Comparison of ENCODE assay signal across 8 cellular contexts in genomic region chr10:6204341-6205191, GRCh38. TPM values are rescaled to one million over a fixed set of nuclear protein-coding genes. Genes with fewer than 3 reads are reported as not detected.
DNase-seq lines count a peak whose midpoint lies in the region; ATAC-seq and TF ChIP-seq lines count a peak whose summit lies in the region.

No MANE protein-coding gene starts in this region.

- H3K4me3 ChIP-seq in GM12864 (ENCODE audit: low read depth, low read length) (peak overlapping the region; percentile 72), OCI-LY1 (ENCODE audit: low read depth, low read length, poor library complexity, severe bottlenecking) (peak overlapping the region; percentile 93), dorsolateral prefrontal cortex (peak overlapping the region; percentile 58 to 99 (median 85)), lung (peak overlapping the region; percentile 69), thoracic aorta (peak overlapping the region; percentile 100)

- H3K9me3 ChIP-seq in OCI-LY1 (ENCODE audit: low read length), result no peaks in the 10 kb centered on the region
- no peaks in the 10 kb centered on the region for H3K9me3 ChIP-seq in lung (ENCODE audit: control insufficient read depth in 2 of 2, insufficient read depth in 1 of 2, low read length in 1 of 2)
- H3K9me3 ChIP-seq in thoracic aorta, result no peaks in the 10 kb centered on the region

- peak overlapping the region; percentile 77 for H3K27ac ChIP-seq in OCI-LY1 (ENCODE audit: low read depth, low read length, poor library complexity, severe bottlenecking)
- H3K27ac ChIP-seq in dorsolateral prefrontal cortex, result peak overlapping the region in 57 of 59 donors; percentile 23 to 99 (median 95)
- peak overlapping the region in 1 of 2 donors; percentile 95 for H3K27ac ChIP-seq in lung (ENCODE audit: low read depth in 1 of 2, low read length in 1 of 2)
- peak overlapping the region; percentile 99 for H3K27ac ChIP-seq in thoracic aorta

- no peaks in the 10 kb centered on the region for H3K9me2 ChIP-seq in OCI-LY1 (ENCODE audit: low read depth, low read length)

- peak overlapping the region; percentile 98 for H3K4me2 ChIP-seq in OCI-LY1 (ENCODE audit: low read length)

- peaks cover 48% of the 10 kb centered on the region for H3K79me2 ChIP-seq in OCI-LY1 (ENCODE audit: insufficient read depth, low read length)

- H3K36me3 ChIP-seq in OCI-LY1 (ENCODE audit: insufficient read depth, low read length), result peaks cover 17% of the 10 kb centered on the region
- H3K36me3 ChIP-seq in lung (ENCODE audit: control insufficient read depth in 2 of 2, insufficient read depth in 2 of 2, low read length in 2 of 2), result peaks cover 0 to 3% of the 10 kb centered on the region in 2 donors
- H3K36me3 ChIP-seq in thoracic aorta, result no peaks in the 10 kb centered on the region

- H4K20me1 ChIP-seq in OCI-LY1 (ENCODE audit: insufficient read depth, low read length), result no peaks in the 10 kb centered on the region

- no peak for TF ChIP-seq CTCF in GM12864 (IDR thresholded peaks at IDR 0.05; ENCODE audit: low read depth, low read length, missing control alignments)
- TF ChIP-seq CTCF in OCI-LY1 (IDR thresholded peaks at IDR 0.05; ENCODE audit: low read length), result no peak
- no peak for TF ChIP-seq CTCF in dorsolateral prefrontal cortex (IDR thresholded peaks at IDR 0.05 in 54 of 56, conservative IDR thresholded peaks at IDR 0.05 in 2 of 56; ENCODE audit: low read depth in 1 of 56, partially characterized antibody in 56 of 56)
- no peak for TF ChIP-seq CTCF in lung (IDR thresholded peaks at IDR 0.05; ENCODE audit: control extremely low read depth, extremely low read depth)
- no peak for TF ChIP-seq CTCF in thoracic aorta (IDR thresholded peaks at IDR 0.05)

- no peaks in the 10 kb centered on the region for H3F3A ChIP-seq in OCI-LY1 (ENCODE audit: insufficient read depth, low read length)

- H3K9ac ChIP-seq in OCI-LY1 (ENCODE audit: low read length), result peak overlapping the region; percentile 93

- H2AFZ ChIP-seq in OCI-LY1 (ENCODE audit: low read length), result no peak overlapping the region

- WGBS in lung, 2 donors, result 36 to 57% methylated on average over 17 to 24 of the region's 24 CpGs

- intact Hi-C loops in dorsolateral prefrontal cortex (cut with DNase I), result loop anchor here (5.0 to 10.0 kb wide), 6 partner anchors 60 to 260 kb away; partner anchors contain the start of gene RBM17 (in 1 of the 2)

- H3K27me3 ChIP-seq in OCI-LY1 (ENCODE audit: insufficient read depth, low read length), result no peaks in the 10 kb centered on the region
- H3K27me3 ChIP-seq in dorsolateral prefrontal cortex, result no peaks in the 10 kb centered on the region
- H3K27me3 ChIP-seq in lung (ENCODE audit: control insufficient read depth, insufficient read depth), result no peaks in the 10 kb centered on the region
- H3K27me3 ChIP-seq in thoracic aorta (replicated peaks; ENCODE audit: insufficient read depth), result no peaks in the 10 kb centered on the region

- ATAC-seq in lung (ENCODE audit: insufficient read depth, low FRiP score) (no peak), thoracic aorta (ENCODE audit: insufficient number of reproducible peaks, low FRiP score, low read depth) (peak; percentile 14), HG03108 (IDR thresholded peaks at IDR 0.05; ENCODE audit: unreplicated experiment) (no peak), GM19467 (IDR thresholded peaks at IDR 0.05; ENCODE audit: unreplicated experiment) (no peak)

- DNase-seq in GM12864 (ENCODE audit: low read depth) (no peak), dorsolateral prefrontal cortex (peak in 1 of 10 donors; percentile 56), lung (ENCODE audit: low spot score) (peak; percentile 69), thoracic aorta (ENCODE audit: low spot score) (no peak), NCI-H2029 (lab: John Stamatoyannopoulos, UW) (no peak)

- H3K4me1 ChIP-seq in OCI-LY1 (ENCODE audit: insufficient read depth, low read length, severe bottlenecking) (peaks cover 66% of the 10 kb centered on the region), lung (ENCODE audit: control insufficient read depth in 2 of 2, insufficient read depth in 2 of 2, low read length in 2 of 2) (peaks cover 0 to 16% of the 10 kb centered on the region in 2 donors), thoracic aorta (ENCODE audit: control insufficient read depth in 1 of 2, low read depth in 2 of 2) (peaks cover 16 to 40% of the 10 kb centered on the region in 2 donors)

RNA-seq across cellular contexts. Expression of gene PFKFB3, which starts 1.8 kb away (rescaled TPM):
- total RNA-seq in dorsolateral prefrontal cortex (100 to 1,000 TPM in 97 of 120 experiments, 10 to 100 TPM in 23; 82.4 to 323 (median 122) TPM), lung (10 to 100 TPM; 40.0 to 92.6 TPM), thoracic aorta (100 to 1,000 TPM; 151 to 311 TPM)
- 100 to 1,000 TPM in 1 of 2 donors, 10 to 100 TPM in 1; 11.4 to 234 TPM for polyA plus RNA-seq in lung
